Comparison of ENCODE assay signal across 33 cellular contexts in the genomic region with DNA sequence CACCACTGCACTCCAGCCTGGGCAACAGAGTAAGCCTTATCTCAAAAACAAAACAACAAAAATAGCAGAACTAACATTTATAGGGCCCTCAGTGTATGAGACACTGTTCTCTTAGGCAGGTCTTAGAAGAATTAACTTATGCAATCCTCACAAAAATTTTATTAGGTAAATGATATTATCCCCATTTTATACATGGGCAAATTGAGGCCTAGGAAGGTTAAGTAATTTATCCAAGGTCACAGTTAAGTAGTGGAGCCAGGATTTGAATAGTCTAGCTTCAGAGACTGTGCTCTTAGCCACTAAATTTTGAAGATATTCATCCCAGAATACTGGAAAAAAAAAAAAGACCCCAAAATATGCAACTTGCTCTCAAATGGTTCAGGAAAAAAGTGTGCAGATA. TPM values are rescaled to one million over a fixed set of nuclear protein-coding genes. Genes with fewer than 3 reads are reported as not detected.
"Had no signal": no experiment of that assay in that cellular context is flagged by ENCODE, and none has a peak within 500 bp of the region (broad histone marks: within the 10 kb centered on the region; RNA-seq: fewer than 3 reads in every experiment).

No MANE protein-coding gene starts in this region.

- H3K4me3 ChIP-seq: pancreas, psoas muscle, skin epidermis, smooth muscle cell, spleen, suprapubic skin, testis, tibial artery, transverse colon, vagina had no signal

- ATAC-seq: naive thymus-derived CD8-positive, alpha-beta T cell; natural killer cell treated with Interleukin-12 subunit alpha and Interleukin-12 subunit beta and Interleukin-15 and Interleukin-18, amount 100 ng/mL, for 72 hours; pancreas; psoas muscle; right cardiac atrium; sciatic nerve; stimulated activated memory B cell treated with anti-CD40 and anti-IgM and Interleukin-4, amounts not matched to agents 10 μg/mL and 1 μg/mL and 100 μg/mL, for 72 hours; stimulated activated naive CD8-positive, alpha-beta T cell treated with anti-CD3 and anti-CD28 coated beads, Interleukin-15, amount 100 ng/mL, for 72 hours; stimulated activated naive CD8-positive, alpha-beta T cell treated with anti-CD3 and anti-CD28 coated beads, Interleukin-15, Interleukin-2, amounts not matched to agents 100 U/mL and 50 U/mL, for 24 hours had no signal

- H3K9me3 Mint-ChIP-seq: naive thymus-derived CD8-positive, alpha-beta T cell; natural killer cell treated with Interleukin-12 subunit alpha and Interleukin-12 subunit beta and Interleukin-15 and Interleukin-18, amount 100 ng/mL, for 72 hours; nephron progenitor cell; neural crest cell; stimulated activated memory B cell treated with anti-CD40 and anti-IgM and Interleukin-4, amounts not matched to agents 10 μg/mL and 1 μg/mL and 100 μg/mL, for 72 hours; stimulated activated naive CD8-positive, alpha-beta T cell treated with anti-CD3 and anti-CD28 coated beads, Interleukin-15, amount 100 ng/mL, for 72 hours; type B pancreatic cell had no signal

- H3K4me1 Mint-ChIP-seq: naive thymus-derived CD8-positive, alpha-beta T cell; neural crest cell; stimulated activated memory B cell treated with anti-CD40 and anti-IgM and Interleukin-4, amounts not matched to agents 10 μg/mL and 1 μg/mL and 100 μg/mL, for 72 hours; stimulated activated naive CD8-positive, alpha-beta T cell treated with anti-CD3 and anti-CD28 coated beads, Interleukin-15, amount 100 ng/mL, for 72 hours had no signal

- H3K9me3 ChIP-seq: neutrophil, pancreas, psoas muscle, spleen, suprapubic skin, testis, tibial artery, transverse colon, vagina had no signal

- DNase-seq: naive thymus-derived CD8-positive, alpha-beta T cell; nephron progenitor cell; nucleus accumbens; pancreas; psoas muscle; right cardiac atrium; spleen; stimulated activated CD4-positive, alpha-beta T cell treated with anti-CD3 and anti-CD28 coated beads, Interleukin-12 subunit alpha, Interleukin-12 subunit beta, amount 100 ng/mL, for 4 hours; stimulated activated CD4-positive, alpha-beta T cell treated with anti-CD3 and anti-CD28 coated beads, Interleukin-1b, Interleukin-23, amount 100 ng/mL, for 48 hours; stimulated activated CD4-positive, alpha-beta T cell treated with anti-CD3 and anti-CD28 coated beads, Interleukin-4, amount 100 ng/mL, for 1 hour; stimulated activated CD4-positive, alpha-beta T cell treated with anti-CD3 and anti-CD28 coated beads, Interleukin-4, amount 100 ng/mL, for 4 hours; stimulated activated CD8-positive, alpha-beta memory T cell treated with anti-CD3 and anti-CD28 coated beads, Interleukin-4, amount 100 ng/mL, for 48 hours; stimulated activated naive CD4-positive, alpha-beta T cell; stimulated activated naive CD8-positive, alpha-beta T cell treated with anti-CD3 and anti-CD28 coated beads, Interleukin-15, amount 100 ng/mL, for 72 hours; stimulated activated naive CD8-positive, alpha-beta T cell treated with anti-CD3 and anti-CD28 coated beads, Interleukin-15, Interleukin-2, amounts not matched to agents 100 U/mL and 50 U/mL, for 24 hours; substantia nigra; testis; tibial artery; transverse colon had no signal

- H3K4me1 ChIP-seq: pancreas, psoas muscle, spleen, suprapubic skin, testis, tibial artery, transverse colon, vagina had no signal

- H3K27me3 Mint-ChIP-seq: naive thymus-derived CD8-positive, alpha-beta T cell; natural killer cell treated with Interleukin-12 subunit alpha and Interleukin-12 subunit beta and Interleukin-15 and Interleukin-18, amount 100 ng/mL, for 72 hours; stimulated activated memory B cell treated with anti-CD40 and anti-IgM and Interleukin-4, amounts not matched to agents 10 μg/mL and 1 μg/mL and 100 μg/mL, for 72 hours; stimulated activated naive CD8-positive, alpha-beta T cell treated with anti-CD3 and anti-CD28 coated beads, Interleukin-15, amount 100 ng/mL, for 72 hours; type B pancreatic cell had no signal

- H3K27ac ChIP-seq: neutrophil, pancreas, psoas muscle, skin epidermis, spleen, suprapubic skin, testis, tibial artery, transverse colon, vagina had no signal

- H3K27ac Mint-ChIP-seq: natural killer cell treated with Interleukin-12 subunit alpha and Interleukin-12 subunit beta and Interleukin-15 and Interleukin-18, amount 100 ng/mL, for 72 hours; nephron progenitor cell; stimulated activated memory B cell treated with anti-CD40 and anti-IgM and Interleukin-4, amounts not matched to agents 10 μg/mL and 1 μg/mL and 100 μg/mL, for 72 hours; type B pancreatic cell had no signal

- H3K4me2 ChIP-seq: smooth muscle cell had no signal

- H3K27me3 ChIP-seq: neutrophil, pancreas, spleen, suprapubic skin, testis, tibial artery, transverse colon, vagina had no signal

- H3K4me3 Mint-ChIP-seq: naive thymus-derived CD8-positive, alpha-beta T cell; natural killer cell treated with Interleukin-12 subunit alpha and Interleukin-12 subunit beta and Interleukin-15 and Interleukin-18, amount 100 ng/mL, for 72 hours; nephron progenitor cell; neural crest cell; stimulated activated memory B cell treated with anti-CD40 and anti-IgM and Interleukin-4, amounts not matched to agents 10 μg/mL and 1 μg/mL and 100 μg/mL, for 72 hours; stimulated activated naive CD8-positive, alpha-beta T cell treated with anti-CD3 and anti-CD28 coated beads, Interleukin-15, amount 100 ng/mL, for 72 hours; type B pancreatic cell had no signal

- FAIRE-seq: pancreas, urothelium cell line had no signal

RNA-seq across cellular contexts. Expression of gene LCT, which starts 16.4 kb away (rescaled TPM):
- total RNA-seq: osteocyte, renal cortical epithelial cell, right cardiac atrium, suprapubic skin, ureter, vagina had no signal
- polyA plus RNA-seq: naive thymus-derived CD8-positive, alpha-beta T cell; right cardiac atrium; smooth muscle cell had no signal
